In genomic region chr7:35700865-35701264, GRCh38 we compare ENCODE assay signal across 16 cellular contexts.
"Had no signal": no experiment of that assay in that cellular context is flagged by ENCODE, and none has a peak within 500 bp of the region (broad histone marks: within the 10 kb centered on the region; RNA-seq: fewer than 3 reads in every experiment).

No MANE protein-coding gene starts in this region.

- DNase-seq: activated CD4-positive, alpha-beta T cell treated with anti-CD3 and anti-CD28 coated beads for 1 hour; activated CD4-positive, alpha-beta T cell treated with anti-CD3 and anti-CD28 coated beads, Interleukin-2, amount 50 U/mL, for 4 hours; activated naive CD4-positive, alpha-beta T cell; activated T-cell treated with anti-CD3 and anti-CD28 coated beads, Interleukin-2, amount 50 U/mL, for 1 hour; aorta; hippocampal formation; midbrain; right cardiac atrium; stimulated activated CD4-positive, alpha-beta T cell treated with anti-CD3 and anti-CD28 coated beads, Interleukin-4, amount 100 ng/mL, for 24 hours; stimulated activated naive CD8-positive, alpha-beta T cell treated with anti-CD3 and anti-CD28 coated beads, Interleukin-15, Interleukin-2, amounts not matched to agents 100 U/mL and 50 U/mL, for 24 hours; T-cell; T-helper 9 cell; testis; upper lobe of right lung had no signal

- H3K27ac ChIP-seq: skin epidermis, testis, upper lobe of right lung had no signal

- H3K27me3 ChIP-seq: testis, upper lobe of right lung had no signal

- H3K36me3 ChIP-seq: upper lobe of right lung had no signal

- H3K9me3 ChIP-seq: testis, upper lobe of right lung had no signal

- ATAC-seq: left lobe of liver, right cardiac atrium, T-cell, upper lobe of right lung had no signal

- H3K4me3 ChIP-seq: skin epidermis, testis, upper lobe of right lung had no signal
